In the genomic region with DNA sequence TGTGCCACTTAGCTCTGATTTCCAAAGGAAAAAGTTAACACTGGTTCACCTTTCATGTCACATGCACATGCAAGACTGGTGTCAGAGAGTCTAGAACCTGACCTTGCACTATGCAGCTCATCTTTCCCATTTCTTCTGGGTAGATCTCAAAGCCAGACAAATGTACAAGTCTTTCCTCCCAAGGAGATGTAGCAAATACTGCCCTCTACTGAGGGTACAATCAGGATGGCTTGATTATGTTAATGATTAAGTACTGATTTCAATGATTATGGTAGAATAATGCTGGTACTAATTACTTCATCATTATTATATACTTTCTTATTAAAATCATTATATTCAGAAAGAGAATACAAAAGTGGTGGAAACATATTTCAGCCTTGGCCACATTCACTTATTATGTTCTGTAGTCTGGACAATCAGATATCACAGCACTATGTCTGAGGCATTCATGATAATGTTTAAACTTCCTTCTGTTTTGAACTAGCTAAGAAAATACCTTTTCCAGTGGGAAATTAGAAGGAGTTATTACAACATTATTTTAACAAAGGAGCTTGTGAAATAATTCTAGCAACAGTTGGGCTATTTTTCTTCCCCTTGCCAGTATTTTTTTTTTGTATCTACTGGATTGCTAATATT, we compare ENCODE assay signal across 8 cellular contexts.
DNase-seq lines count a peak whose midpoint lies in the region; ATAC-seq and TF ChIP-seq lines count a peak whose summit lies in the region.

No MANE protein-coding gene starts in this region.

- H2BK20ac ChIP-seq in IMR-90 (ENCODE audit: low read depth, low read length): no peak overlapping the region

- no peak overlapping the region for H2BK5ac ChIP-seq in IMR-90 (ENCODE audit: low read depth, low read length, poor library complexity, severe bottlenecking)

- ATAC-seq in IMR-90 (ENCODE audit: low read depth) (peak; percentile 71), HG02763 (IDR thresholded peaks at IDR 0.05; ENCODE audit: unreplicated experiment) (no peak)
- no peak for ATAC-seq in activated naive CD4-positive, alpha-beta T cell treated with anti-CD3 and anti-CD28 coated beads, Interleukin-2, amount 50 U/mL, for 72 hours

- in situ Hi-C loops in IMR-90 (cut with MboI; ENCODE audit: low sequenced_read_pairs): loop anchor here (10.0 kb wide), 1 partner anchor 377 kb away; no protein-coding TSS in a partner anchor

- no peak overlapping the region for H3K4ac ChIP-seq in IMR-90 (ENCODE audit: low read depth, low read length)

- H3K4me1 ChIP-seq in DOHH2 (ENCODE audit: control insufficient read depth, low read length) (no peaks in the 10 kb centered on the region), IMR-90 (ENCODE audit: control insufficient read depth, insufficient read depth, low read length) (no peaks in the 10 kb centered on the region)

- H3K4me2 ChIP-seq in DOHH2 (ENCODE audit: low read length) (no peak overlapping the region), IMR-90 (ENCODE audit: low read depth, low read length) (no peak overlapping the region)

- H3F3A ChIP-seq in DOHH2 (ENCODE audit: control insufficient read depth, insufficient read depth): no peaks in the 10 kb centered on the region

- H3K36me3 Mint-ChIP-seq in activated naive CD4-positive, alpha-beta T cell treated with anti-CD3 and anti-CD28 coated beads, Interleukin-2, amount 50 U/mL, for 72 hours: no peaks in the 10 kb centered on the region

- DNase-seq in IMR-90 (peak; percentile 54), SK-N-DZ (ENCODE audit: low spot score) (peak; percentile 24), fibroblast of pulmonary artery (ENCODE audit: low read depth) (peak; percentile 76), retina (peak; percentile 10)
- no peak for DNase-seq in activated naive CD4-positive, alpha-beta T cell treated with anti-CD3 and anti-CD28 coated beads, Interleukin-2, amount 50 U/mL, for 72 hours (ENCODE audit: low spot score in 2 of 2)
- DNase-seq in stimulated activated CD4-positive, alpha-beta T cell treated with anti-CD3 and anti-CD28 coated beads, Interleukin-4, amount 100 ng/mL, for 4 hours: no peak

- TF ChIP-seq CTCF in DOHH2 (IDR thresholded peaks at IDR 0.05; ENCODE audit: low read depth, low read length, poor library complexity, severe bottlenecking): peak; percentile 58
- TF ChIP-seq CTCF in IMR-90 (conservative IDR thresholded peaks at IDR 0.05; ENCODE audit: low read depth, low read length): peak; percentile 68
- peak; percentile 76 for TF ChIP-seq CTCF in fibroblast of pulmonary artery (IDR thresholded peaks at IDR 0.05; ENCODE audit: low read length, missing control alignments)

- no peak overlapping the region for H2AK5ac ChIP-seq in IMR-90 (ENCODE audit: low read depth, low read length)

- no peak overlapping the region for H4K5ac ChIP-seq in IMR-90 (ENCODE audit: low read depth, low read length)

- H3K27ac Mint-ChIP-seq in activated naive CD4-positive, alpha-beta T cell treated with anti-CD3 and anti-CD28 coated beads, Interleukin-2, amount 50 U/mL, for 72 hours: no peak overlapping the region

- H2AFZ ChIP-seq in IMR-90 (replicated peaks; ENCODE audit: low read length, poor library complexity): no peak overlapping the region

- no peak overlapping the region for H3K9ac ChIP-seq in IMR-90 (ENCODE audit: low read depth, low read length)

- no peak overlapping the region for H2BK120ac ChIP-seq in IMR-90 (ENCODE audit: low read depth, low read length)

- intact Hi-C loops in IMR-90 (cut with micrococcal nuclease): loop anchor here (1.0 to 5.0 kb wide), 2 partner anchors 230 to 379 kb away; partner anchors contain the start of gene SNX3

- H4K20me1 ChIP-seq in DOHH2 (ENCODE audit: control insufficient read depth, insufficient read depth, low read depth, low read length): no peaks in the 10 kb centered on the region
- H4K20me1 ChIP-seq in IMR-90 (ENCODE audit: insufficient read depth, low read length): no peaks in the 10 kb centered on the region

- H3K27me3 ChIP-seq in DOHH2 (ENCODE audit: control insufficient read depth, low read length) (no peaks in the 10 kb centered on the region), IMR-90 (ENCODE audit: control insufficient read depth, insufficient read depth, low read length) (no peaks in the 10 kb centered on the region)

- H3K79me1 ChIP-seq in IMR-90 (ENCODE audit: low read depth in 1 of 2, low read length in 2 of 2): no peaks in the 10 kb centered on the region

- no TSS peak for BruUV-seq in IMR-90 (replicated peaks; lab: Mats Ljungman, UMichigan)

- no peak overlapping the region for H3K18ac ChIP-seq in IMR-90 (ENCODE audit: low read depth, low read length)

- no peak for TF ChIP-seq POLR2A in IMR-90 (IDR thresholded peaks at IDR 0.05; ENCODE audit: low read depth, low read length)

- no peaks in the 10 kb centered on the region for H3K9me2 ChIP-seq in DOHH2 (replicated peaks; ENCODE audit: control insufficient read depth, low read length)

- POLR2A ChIA-PET in IMR-90 (lab: Charles Lee; ENCODE audit: unreplicated experiment): no interaction called here

- H3K9me3 Mint-ChIP-seq in activated naive CD4-positive, alpha-beta T cell treated with anti-CD3 and anti-CD28 coated beads, Interleukin-2, amount 50 U/mL, for 72 hours: no peaks in the 10 kb centered on the region

- TF ChIP-seq RAD21 in IMR-90 (IDR thresholded peaks at IDR 0.05; ENCODE audit: low read length): peak; percentile 78

- dilution Hi-C loops in IMR-90 (cut with HindIII; ENCODE audit: low sequenced_read_pairs, unreplicated experiment): no loop called here

- no peaks in the 10 kb centered on the region for H3K9me1 ChIP-seq in IMR-90 (ENCODE audit: insufficient read depth, low read length)

- no peak overlapping the region for H3K4me3 ChIP-seq in DOHH2 (ENCODE audit: low read length)
- H3K4me3 ChIP-seq in IMR-90 (ENCODE audit: insufficient read depth, low read depth, low read length): no peak overlapping the region
- H3K4me3 ChIP-seq in fibroblast of pulmonary artery (replicated peaks; ENCODE audit: low read depth, low read length): no peak overlapping the region

- H2BK15ac ChIP-seq in IMR-90 (ENCODE audit: low read depth, low read length): no peak overlapping the region

- no peak overlapping the region for H4K91ac ChIP-seq in IMR-90 (ENCODE audit: insufficient read depth, low read depth, low read length)

- H3K14ac ChIP-seq in IMR-90 (replicated peaks; ENCODE audit: low read depth, low read length): no peak overlapping the region

- H3K36me3 ChIP-seq in DOHH2 (ENCODE audit: control insufficient read depth, low read length) (no peaks in the 10 kb centered on the region), IMR-90 (ENCODE audit: control insufficient read depth, insufficient read depth, low read length) (no peaks in the 10 kb centered on the region)

- no peak overlapping the region for H4K8ac ChIP-seq in IMR-90 (ENCODE audit: low read depth in 2 of 2, low read length in 2 of 2)

- no peak overlapping the region for H2AK9ac ChIP-seq in IMR-90 (replicated peaks; ENCODE audit: low read depth, low read length, poor library complexity)

- H3K56ac ChIP-seq in IMR-90 (ENCODE audit: extremely low read depth, insufficient read depth, low read length): no peak overlapping the region

- no peaks in the 10 kb centered on the region for H3K79me2 ChIP-seq in DOHH2 (ENCODE audit: control insufficient read depth, low read length)

- no peak overlapping the region for H3K23ac ChIP-seq in IMR-90 (ENCODE audit: low read depth, low read length)

- CTCF ChIA-PET in IMR-90 (lab: Yijun Ruan, JAX): interaction anchor here (0.6 to 2.9 kb wide), 21 partner anchors 10 to 380 kb away, joined by 3 to 12 read pairs (median 3); no protein-coding TSS in a partner anchor

- no peaks in the 10 kb centered on the region for H3K9me3 ChIP-seq in DOHH2 (ENCODE audit: control insufficient read depth, insufficient read depth, low read length)
- H3K9me3 ChIP-seq in IMR-90 (ENCODE audit: control insufficient read depth, insufficient read depth, low read length): no peaks in the 10 kb centered on the region

- H3K27ac ChIP-seq in DOHH2 (ENCODE audit: low read depth, low read length): no peak overlapping the region
- H3K27ac ChIP-seq in IMR-90 (ENCODE audit: insufficient read depth, low read length): no peak overlapping the region

TF ChIP-seq in IMR-90, 13 proteins besides CTCF, POLR2A, EP300 and RAD21:
- peak; percentile 65 for TF ChIP-seq SMC3 (IDR thresholded peaks at IDR 0.05; ENCODE audit: low read depth, low read length)
- TF ChIP-seq CHD1 (IDR thresholded peaks at IDR 0.05; ENCODE audit: low read depth, low read length): no peak

Comparison
In these comparisons a context has a peak if more than half of its experiments do, and no peak if none do; other contexts are left out.
1. DNase-seq: peak in IMR-90 (single experiment), SK-N-DZ (single experiment), fibroblast of pulmonary artery (single experiment) and retina (single experiment); none in activated naive CD4-positive, alpha-beta T cell treated with anti-CD3 and anti-CD28 coated beads, Interleukin-2, amount 50 U/mL, for 72 hours (0 of 2) and stimulated activated CD4-positive, alpha-beta T cell treated with anti-CD3 and anti-CD28 coated beads, Interleukin-4, amount 100 ng/mL, for 4 hours (0 of 2).
2. Peak in every context shown above with its lines, with median percentiles within 50 percentile points of each other: CTCF ChIP-seq.